11 cellular contexts compared by ENCODE assay signal in genomic region chr17:39782481-39782880, GRCh38. TPM values are rescaled to one million over a fixed set of nuclear protein-coding genes. Genes with fewer than 3 reads are reported as not detected.
DNase-seq lines count a peak whose midpoint lies in the region; ATAC-seq and TF ChIP-seq lines count a peak whose summit lies in the region.
"Had no signal": no experiment of that assay in that cellular context is flagged by ENCODE, and none has a peak within 500 bp of the region (broad histone marks: within the 10 kb centered on the region; RNA-seq: fewer than 3 reads in every experiment).

No MANE protein-coding gene starts in this region.

- H3K36me3 Mint-ChIP-seq in activated naive CD4-positive, alpha-beta T cell treated with anti-CD3 and anti-CD28 coated beads, Interleukin-2, amount 50 U/mL, for 24 hours: peaks cover 30% of the 10 kb centered on the region
- peaks cover 38% of the 10 kb centered on the region for H3K36me3 Mint-ChIP-seq in activated naive CD4-positive, alpha-beta T cell treated with anti-CD3 and anti-CD28 coated beads for 36 hours (ENCODE audit: low read depth)

- no peaks in the 10 kb centered on the region for H3K36me3 ChIP-seq in upper lobe of left lung

- peak overlapping the region; percentile 73 for H3K27ac Mint-ChIP-seq in activated naive CD4-positive, alpha-beta T cell treated with anti-CD3 and anti-CD28 coated beads, Interleukin-2, amount 50 U/mL, for 24 hours
- H3K27ac Mint-ChIP-seq in activated naive CD4-positive, alpha-beta T cell treated with anti-CD3 and anti-CD28 coated beads for 36 hours: no peak overlapping the region

- ATAC-seq in upper lobe of left lung (ENCODE audit: low FRiP score in 2 of 2): peak; percentile 56 to 85

- H3K27me3 Mint-ChIP-seq in activated naive CD4-positive, alpha-beta T cell treated with anti-CD3 and anti-CD28 coated beads, Interleukin-2, amount 50 U/mL, for 24 hours: no peaks in the 10 kb centered on the region
- H3K27me3 Mint-ChIP-seq in activated naive CD4-positive, alpha-beta T cell treated with anti-CD3 and anti-CD28 coated beads for 36 hours (ENCODE audit: low read depth): no peaks in the 10 kb centered on the region

- H3K9me3 Mint-ChIP-seq in activated naive CD4-positive, alpha-beta T cell treated with anti-CD3 and anti-CD28 coated beads, Interleukin-2, amount 50 U/mL, for 24 hours: no peaks in the 10 kb centered on the region
- no peaks in the 10 kb centered on the region for H3K9me3 Mint-ChIP-seq in activated naive CD4-positive, alpha-beta T cell treated with anti-CD3 and anti-CD28 coated beads for 36 hours

- H3K9me3 ChIP-seq in upper lobe of left lung: no peaks in the 10 kb centered on the region

- TF ChIP-seq POLR2A in upper lobe of left lung (IDR thresholded peaks at IDR 0.05): no peak

- TF ChIP-seq CTCF in epithelial cell of esophagus (IDR thresholded peaks at IDR 0.05; ENCODE audit: insufficient read depth, low read depth, low read length, missing control alignments) (no peak), upper lobe of left lung (IDR thresholded peaks at IDR 0.05) (no peak), GM10248 (IDR thresholded peaks at IDR 0.05; ENCODE audit: control extremely low read depth, extremely low read depth, low read depth, missing control alignments) (no peak)

- WGBS in upper lobe of left lung, 2 donors: 19 to 31% methylated on average over 4 of the region's 4 CpGs

- peaks cover 16 to 27% (median 20%) of the 10 kb centered on the region in 4 donors for H3K4me1 ChIP-seq in upper lobe of left lung

- intact Hi-C loops in activated naive CD4-positive, alpha-beta T cell treated with anti-CD3 and anti-CD28 coated beads for 36 hours (cut with micrococcal nuclease): no loop called here
- intact Hi-C loops in head of caudate nucleus (cut with DNase I): no loop called here

- CTCF ChIA-PET in activated naive CD4-positive, alpha-beta T cell treated with anti-CD3 and anti-CD28 coated beads for 36 hours (lab: Charles Lee): interaction anchor here (0.5 to 2.0 kb wide), 2 partner anchors 10 to 200 kb away, joined by 6 to 9 read pairs; no protein-coding TSS in a partner anchor
- CTCF ChIA-PET in GM10248 (lab: Yijun Ruan, JAX): interaction anchor here (1.0 to 1.8 kb wide), 5 partner anchors 13 to 175 kb away, joined by 3 to 6 read pairs (median 3); no protein-coding TSS in a partner anchor

- POLR2A ChIA-PET in GM10248 (lab: Yijun Ruan, JAX): no interaction called here

- peak overlapping the region in 2 of 4 donors; percentile 26 to 56 for H3K27ac ChIP-seq in upper lobe of left lung

- no peak for DNase-seq in activated naive CD4-positive, alpha-beta T cell treated with anti-CD3 and anti-CD28 coated beads for 36 hours
- DNase-seq in OCI-M1 (lab: John Stamatoyannopoulos, UW) (peak; percentile 83), epithelial cell of esophagus (ENCODE audit: low read depth) (peak; percentile 96), upper lobe of left lung (peak in 1 of 2 donors; percentile 52), head of caudate nucleus (no peak), GM10248 (ENCODE audit: extremely low spot score) (no peak), NCI-H1417 treated with DMSO at 0.1 percent for 48 hours (lab: John Stamatoyannopoulos, UW) (no peak)
- DNase-seq: NCI-H2081; stimulated activated naive CD4-positive, alpha-beta T cell had no signal

- no peaks in the 10 kb centered on the region for H3K27me3 ChIP-seq in upper lobe of left lung

- peaks cover 76% of the 10 kb centered on the region for H3K4me1 Mint-ChIP-seq in activated naive CD4-positive, alpha-beta T cell treated with anti-CD3 and anti-CD28 coated beads, Interleukin-2, amount 50 U/mL, for 24 hours
- peaks cover 58% of the 10 kb centered on the region for H3K4me1 Mint-ChIP-seq in activated naive CD4-positive, alpha-beta T cell treated with anti-CD3 and anti-CD28 coated beads for 36 hours (ENCODE audit: low read depth)

- no peak overlapping the region for H3K4me3 Mint-ChIP-seq in activated naive CD4-positive, alpha-beta T cell treated with anti-CD3 and anti-CD28 coated beads, Interleukin-2, amount 50 U/mL, for 24 hours
- H3K4me3 Mint-ChIP-seq in activated naive CD4-positive, alpha-beta T cell treated with anti-CD3 and anti-CD28 coated beads for 36 hours: no peak overlapping the region

- peak in 2 of 4 donors; percentile 65 to 92 for TF ChIP-seq EP300 in upper lobe of left lung (IDR thresholded peaks at IDR 0.05)

- no peak overlapping the region for H3K4me3 ChIP-seq in epithelial cell of esophagus (ENCODE audit: low read length)
- no peak overlapping the region for H3K4me3 ChIP-seq in upper lobe of left lung

RNA-seq across cellular contexts. Expression of gene GRB7, which starts 44.7 kb away (rescaled TPM):
- total RNA-seq in activated naive CD4-positive, alpha-beta T cell treated with anti-CD3 and anti-CD28 coated beads for 36 hours: 1 to 10 TPM; 2.0 to 2.1 TPM
- 10 to 100 TPM; 19.9 to 82.8 (median 31.1) TPM for total RNA-seq in upper lobe of left lung
- total RNA-seq: skeletal muscle tissue had no signal

RNA-seq across cellular contexts. Expression of gene MIEN1, which starts 52.1 kb away (rescaled TPM):
- 10 to 100 TPM; 35.2 to 36.5 TPM for total RNA-seq in activated naive CD4-positive, alpha-beta T cell treated with anti-CD3 and anti-CD28 coated beads for 36 hours
- 10 to 100 TPM; 26.2 to 54.1 (median 43.2) TPM for total RNA-seq in upper lobe of left lung

Comparison
In these comparisons a context has a peak if more than half of its experiments do, and no peak if none do; other contexts are left out.
1. DNase-seq: peak in OCI-M1 (single experiment) and epithelial cell of esophagus (single experiment); none in activated naive CD4-positive, alpha-beta T cell treated with anti-CD3 and anti-CD28 coated beads for 36 hours (single experiment), head of caudate nucleus (0 of 42), GM10248 (single experiment) and NCI-H1417 treated with DMSO at 0.1 percent for 48 hours (single experiment).
2. RNA of gene GRB7, which starts 44.7 kb away (total RNA-seq): 19.9 to 82.8 TPM in upper lobe of left lung; 2.0 to 2.1 TPM in activated naive CD4-positive, alpha-beta T cell treated with anti-CD3 and anti-CD28 coated beads for 36 hours; every median in the first group is over 4 times any median in the second.